Comparison of ENCODE assay signal across 20 cellular contexts in the genomic region with DNA sequence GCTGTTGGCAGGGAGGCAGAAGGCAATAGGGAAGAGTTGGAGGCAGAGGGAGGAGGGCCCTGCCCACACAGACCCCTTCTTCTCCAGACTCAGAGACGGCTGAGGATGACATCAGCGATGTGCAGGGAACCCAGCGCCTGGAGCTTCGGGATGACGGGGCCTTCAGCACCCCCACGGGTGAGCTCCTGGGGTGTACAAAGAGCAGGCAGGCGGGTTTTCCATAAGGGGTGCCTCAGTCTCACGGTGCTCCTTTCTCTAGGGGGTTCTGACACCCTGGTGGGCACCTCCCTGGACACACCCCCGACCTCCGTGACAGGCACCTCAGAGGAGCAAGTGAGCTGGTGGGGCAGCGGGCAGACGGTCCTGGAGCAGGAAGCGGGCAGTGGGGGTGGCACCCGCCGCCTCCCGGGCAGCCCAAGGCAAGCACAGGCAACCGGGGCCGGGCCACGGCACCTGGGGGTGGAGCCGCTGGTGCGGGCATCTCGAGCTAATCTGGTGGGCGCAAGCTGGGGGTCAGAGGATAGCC. TPM values are rescaled to one million over a fixed set of nuclear protein-coding genes. Genes with fewer than 3 reads are reported as not detected.
DNase-seq lines count a peak whose midpoint lies in the region; ATAC-seq, FAIRE-seq and TF ChIP-seq lines count a peak whose summit lies in the region.
"Had no signal": no experiment of that assay in that cellular context is flagged by ENCODE, and none has a peak within 500 bp of the region (broad histone marks: within the 10 kb centered on the region; RNA-seq: fewer than 3 reads in every experiment).

No MANE protein-coding gene starts in this region.

- H3K27ac Mint-ChIP-seq in glutamatergic neuron (ENCODE audit: unreplicated experiment): no peak overlapping the region
- no peak overlapping the region for H3K27ac Mint-ChIP-seq in natural killer cell
- H3K27ac Mint-ChIP-seq: activated CD8-positive, alpha-beta memory T cell treated with anti-CD3 and anti-CD28 coated beads, Interleukin-2, amount 10 ng/mL, durations not matched to agents 7 days and 5 days; immature natural killer cell had no signal

- H3K4me3 ChIP-seq in BLaER1 (no peak overlapping the region), SJCRH30 (no peak overlapping the region)
- H3K4me3 ChIP-seq: pancreas had no signal

- intact Hi-C loops in natural killer cell (cut with micrococcal nuclease): no loop called here

- H3K27me3 Mint-ChIP-seq in glutamatergic neuron (ENCODE audit: unreplicated experiment) (peaks cover 20% of the 10 kb centered on the region), natural killer cell (ENCODE audit: low read depth in 2 of 2) (peaks cover 29 to 55% of the 10 kb centered on the region in 2 donors)

- H3K36me3 Mint-ChIP-seq in glutamatergic neuron (ENCODE audit: unreplicated experiment) (no peaks in the 10 kb centered on the region), natural killer cell (no peaks in the 10 kb centered on the region)
- H3K36me3 Mint-ChIP-seq: activated CD8-positive, alpha-beta memory T cell treated with anti-CD3 and anti-CD28 coated beads, Interleukin-2, amount 10 ng/mL, durations not matched to agents 7 days and 5 days had no signal

- FAIRE-seq in frontal cortex (lab: Jason Lieb, UNC): no peak
- FAIRE-seq: D721Med, pancreas had no signal

- H3K4me1 Mint-ChIP-seq in glutamatergic neuron (ENCODE audit: low read depth, unreplicated experiment): peaks cover 14% of the 10 kb centered on the region
- peaks cover 14 to 19% of the 10 kb centered on the region in 2 donors for H3K4me1 Mint-ChIP-seq in natural killer cell

- H3K9me3 ChIP-seq in BLaER1 (no peaks in the 10 kb centered on the region), SJCRH30 (replicated peaks) (no peaks in the 10 kb centered on the region)
- H3K9me3 ChIP-seq: pancreas had no signal

- TF ChIP-seq CTCF in glutamatergic neuron (IDR thresholded peaks at IDR 0.05; ENCODE audit: partially characterized antibody, unreplicated experiment) (no peak), natural killer cell (IDR thresholded peaks at IDR 0.05) (no peak)

- DNase-seq in SJCRH30 (no peak), glutamatergic neuron (no peak), putamen (ENCODE audit: low spot score) (peak; percentile 78), natural killer cell (no peak), frontal cortex (ENCODE audit: low spot score in 2 of 2) (no peak), cortex of kidney (lab: John Stamatoyannopoulos, UW) (no peak)
- DNase-seq: activated CD4-positive, CD25-positive, alpha-beta regulatory T cell; activated CD8-positive, alpha-beta memory T cell treated with anti-CD3 and anti-CD28 coated beads, Interleukin-2, amount 10 ng/mL, durations not matched to agents 7 days and 5 days; effector CD8-positive, alpha-beta T cell; immature natural killer cell; Kasumi-1; mesendoderm; NCI-H1436; NCI-H524 treated with DMSO at 0.1 percent for 48 hours; pancreas; PC-3 had no signal

- H3K9me3 Mint-ChIP-seq in glutamatergic neuron (ENCODE audit: unreplicated experiment) (peaks cover 9% of the 10 kb centered on the region), natural killer cell (no peaks in the 10 kb centered on the region)
- H3K9me3 Mint-ChIP-seq: immature natural killer cell had no signal

- peaks cover 27% of the 10 kb centered on the region for H4K20me1 ChIP-seq in BLaER1

- H3K27me3 ChIP-seq in BLaER1 (peaks cover 31% of the 10 kb centered on the region), SJCRH30 (no peaks in the 10 kb centered on the region)

- H3K4me3 Mint-ChIP-seq in glutamatergic neuron (ENCODE audit: unreplicated experiment) (peak overlapping the region; percentile 72), natural killer cell (no peak overlapping the region)
- H3K4me3 Mint-ChIP-seq: activated CD8-positive, alpha-beta memory T cell treated with anti-CD3 and anti-CD28 coated beads, Interleukin-2, amount 10 ng/mL, durations not matched to agents 7 days and 5 days had no signal

- H3K36me3 ChIP-seq in BLaER1: peaks cover 5% of the 10 kb centered on the region; the same call in 1 of the 2 replicates
- H3K36me3 ChIP-seq in SJCRH30: no peaks in the 10 kb centered on the region; the same call in 1 of the 2 replicates
- H3K36me3 ChIP-seq: pancreas had no signal

- H3K4me2 ChIP-seq in BLaER1: peak overlapping the region; percentile 74

- ATAC-seq in natural killer cell (no peak), GM21381 (IDR thresholded peaks at IDR 0.05; ENCODE audit: unreplicated experiment) (no peak)
- ATAC-seq: activated CD8-positive, alpha-beta memory T cell treated with anti-CD3 and anti-CD28 coated beads, Interleukin-2, amount 10 ng/mL, durations not matched to agents 7 days and 5 days; pancreas; PC-3 had no signal

- H3K9ac ChIP-seq in BLaER1: no peak overlapping the region

- H3K4me1 ChIP-seq in BLaER1 (peaks cover 55% of the 10 kb centered on the region), SJCRH30 (peaks cover 45% of the 10 kb centered on the region)
- H3K4me1 ChIP-seq: pancreas had no signal

- no peak overlapping the region for H3K27ac ChIP-seq in BLaER1
- H3K27ac ChIP-seq in SJCRH30: peak overlapping the region; percentile 58
- H3K27ac ChIP-seq: pancreas had no signal

RNA-seq across cellular contexts. Expression of gene SPEG, which starts 10.0 kb away (rescaled TPM):
- total RNA-seq in SJCRH30 (2014; rRNA removed; shearing (Covaris generic)): 21.3 and 26.2 TPM in 2 replicates
- total RNA-seq in glutamatergic neuron (ENCODE audit: unreplicated experiment) (92.9 TPM), natural killer cell (1 to 10 TPM in 2 of 3 donors, under 1 TPM in 1; 0.35 to 1.5 (median 1.2) TPM), frontal cortex (13.0 TPM)

RNA-seq across cellular contexts. Expression of gene DES, which starts 26.5 kb away (rescaled TPM):
- total RNA-seq in SJCRH30 (2014; rRNA removed; shearing (Covaris generic)): 331 and 376 TPM in 2 replicates
- total RNA-seq in glutamatergic neuron (ENCODE audit: unreplicated experiment) (1.3 TPM), natural killer cell (not detected), frontal cortex (0.41 TPM)
- total RNA-seq: activated CD8-positive, alpha-beta memory T cell treated with anti-CD3 and anti-CD28 coated beads, Interleukin-2, amount 10 ng/mL, durations not matched to agents 7 days and 5 days; PC-3; T-helper 1 cell treated with Interleukin-12 subunit alpha and Interleukin-12 subunit beta and Interleukin-4 antibody, amounts not matched to agents 30 ng/mL and 1 ng/mL, for 36 hours had no signal

RNA-seq across cellular contexts. Expression of gene GMPPA, which starts 54.1 kb away (rescaled TPM):
- 21.9 and 22.1 TPM in 2 replicates for total RNA-seq in SJCRH30 (2014; rRNA removed; shearing (Covaris generic))
- 23.2 TPM for total RNA-seq in glutamatergic neuron (ENCODE audit: unreplicated experiment)
- 10 to 100 TPM; 27.6 to 36.3 (median 33.8) TPM for total RNA-seq in natural killer cell
- 13.0 TPM for total RNA-seq in frontal cortex

RNA-seq across cellular contexts. Expression of gene DNPEP, which starts 56.9 kb away (rescaled TPM):
- 29.5 and 33.1 TPM in 2 replicates for total RNA-seq in SJCRH30 (2014; rRNA removed; shearing (Covaris generic))
- 19.8 TPM for total RNA-seq in glutamatergic neuron (ENCODE audit: unreplicated experiment)
- 100 to 1,000 TPM in 2 of 3 donors, 10 to 100 TPM in 1; 97.8 to 112 (median 103) TPM for total RNA-seq in natural killer cell
- 13.9 TPM for total RNA-seq in frontal cortex

Comparison
In these comparisons a context has a peak if more than half of its experiments do, and no peak if none do; other contexts are left out.
1. RNA of gene DES, which starts 26.5 kb away (total RNA-seq): 331 to 376 TPM in SJCRH30; 1.3 TPM in glutamatergic neuron (single experiment), 0.41 TPM in frontal cortex (single experiment) and not detected in natural killer cell; every median in the first group is over 100 times any median in the second.